Comparison of ENCODE assay signal across 8 cellular contexts in genomic region chr1:7940745-7941436, GRCh38. TPM values are rescaled to one million over a fixed set of nuclear protein-coding genes. Genes with fewer than 3 reads are reported as not detected.
A peak's percentile ranks its signal among the peaks of the same experiment; 100 is the strongest.
DNase-seq lines count a peak whose midpoint lies in the region; ATAC-seq lines count a peak whose summit lies in the region.

TSS of gene TNFRSF9 (minus strand) at chr1:7940839. CDS start at chr1:7939994, 845 bp downstream.

- no peak for ATAC-seq in HG02938 (IDR thresholded peaks at IDR 0.05; ENCODE audit: unreplicated experiment)

- DNase-seq in GM19238 (ENCODE audit: insufficient read length, low spot score) = peak; percentile 25
- peak; percentile 40 for DNase-seq in UCSD-AML1 (lab: John Stamatoyannopoulos, UW; ENCODE audit: unreplicated experiment)
- DNase-seq in central memory CD4-positive, alpha-beta T cell = peak; percentile 23
- peak; percentile 66 to 78 (median 76) for DNase-seq in stimulated activated CD4-positive, alpha-beta T cell treated with anti-CD3 and anti-CD28 coated beads, Interleukin-12 subunit alpha, Interleukin-12 subunit beta, amount 100 ng/mL, for 48 hours (ENCODE audit: low read depth in 2 of 3, low spot score in 1 of 3)
- no peak for DNase-seq in DMS114 treated with DMSO at 0.1 percent for 48 hours (lab: John Stamatoyannopoulos, UW; ENCODE audit: unreplicated experiment)
- no peak for DNase-seq in cerebellum (ENCODE audit: low spot score)
- DNase-seq in NCI-H82 treated with DMSO at 0.1 percent for 48 hours (lab: John Stamatoyannopoulos, UW; ENCODE audit: unreplicated experiment) = no peak

RNA-seq across cellular contexts. Expression of gene TNFRSF9, which starts in this region (rescaled TPM):
- not detected for total RNA-seq in cerebellum

Comparison
In these comparisons a context has a peak if more than half of its experiments do, and no peak if none do; other contexts are left out.
1. DNase-seq: peak in GM19238 (single experiment), UCSD-AML1 (single experiment), central memory CD4-positive, alpha-beta T cell (single experiment) and stimulated activated CD4-positive, alpha-beta T cell treated with anti-CD3 and anti-CD28 coated beads, Interleukin-12 subunit alpha, Interleukin-12 subunit beta, amount 100 ng/mL, for 48 hours (3 of 3); none in DMS114 treated with DMSO at 0.1 percent for 48 hours (single experiment), cerebellum (single experiment) and NCI-H82 treated with DMSO at 0.1 percent for 48 hours (single experiment).